Comparison of ENCODE assay signal across 13 cellular contexts in the genomic region with DNA sequence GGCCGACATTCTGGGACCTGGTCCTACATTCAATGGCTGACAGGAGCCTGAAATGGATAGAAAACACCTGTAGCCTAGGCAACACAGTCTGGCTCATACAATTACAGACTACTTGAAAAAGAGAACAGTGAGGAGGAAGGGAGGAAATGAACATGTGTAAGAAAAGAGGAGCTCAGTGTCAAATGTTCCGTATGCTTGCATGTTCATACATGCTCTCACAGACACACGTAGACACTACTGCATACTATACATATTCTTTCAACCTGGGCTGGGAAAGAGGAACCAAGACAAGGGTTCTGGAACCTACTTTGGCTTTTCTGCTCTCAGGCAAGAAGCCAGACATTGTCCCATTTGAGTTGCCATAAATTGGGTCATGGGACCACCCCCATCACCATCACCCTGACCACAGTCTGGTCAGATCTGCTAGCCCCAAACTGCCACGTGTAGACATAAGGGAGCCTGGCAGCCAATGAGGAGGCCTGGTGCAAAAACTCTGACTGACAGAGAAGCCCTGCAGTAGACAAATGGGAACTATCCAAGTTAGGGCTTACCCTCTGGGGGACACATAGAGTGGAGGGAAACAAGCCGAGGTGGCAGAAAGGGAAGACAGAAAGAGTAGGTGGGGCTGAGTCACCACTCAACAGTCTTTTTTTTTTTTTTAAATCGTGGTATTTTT.
DNase-seq lines count a peak whose midpoint lies in the region; ATAC-seq and TF ChIP-seq lines count a peak whose summit lies in the region.
"Had no signal": no experiment of that assay in that cellular context is flagged by ENCODE, and none has a peak within 500 bp of the region (broad histone marks: within the 10 kb centered on the region; RNA-seq: fewer than 3 reads in every experiment).

No MANE protein-coding gene starts in this region.

- peak; percentile 81 for ATAC-seq in activated CD8-positive, alpha-beta T cell treated with anti-CD3 and anti-CD28 coated beads for 36 hours
- ATAC-seq in activated CD8-positive, alpha-beta T cell treated with anti-CD3 and anti-CD28 coated beads, Interleukin-2, amount 10 ng/mL, durations not matched to agents 7 days and 5 days: no peak
- ATAC-seq in GM21515 (IDR thresholded peaks at IDR 0.05; ENCODE audit: unreplicated experiment): peak; percentile 46
- peak; percentile 76 for ATAC-seq in stimulated activated effector memory CD8-positive, alpha-beta T cell treated with anti-CD3 and anti-CD28 coated beads, Interleukin-12 subunit alpha, Interleukin-12 subunit beta, amount 100 ng/mL, for 72 hours
- ATAC-seq: lower lobe of right lung, PC-3 had no signal

- H3K4me1 Mint-ChIP-seq in activated CD8-positive, alpha-beta T cell treated with anti-CD3 and anti-CD28 coated beads for 36 hours (ENCODE audit: low read depth): peaks cover 20% of the 10 kb centered on the region
- no peaks in the 10 kb centered on the region for H3K4me1 Mint-ChIP-seq in activated CD8-positive, alpha-beta T cell treated with anti-CD3 and anti-CD28 coated beads, Interleukin-2, amount 10 ng/mL, durations not matched to agents 7 days and 5 days (ENCODE audit: low read depth)
- H3K4me1 Mint-ChIP-seq in IgD-negative memory B cell (peaks cover 10 to 15% (median 11%) of the 10 kb centered on the region in 3 donors), glutamatergic neuron (ENCODE audit: low read depth, unreplicated experiment) (peaks cover 5% of the 10 kb centered on the region)
- H3K4me1 Mint-ChIP-seq in stimulated activated effector memory CD8-positive, alpha-beta T cell treated with anti-CD3 and anti-CD28 coated beads, Interleukin-12 subunit alpha, Interleukin-12 subunit beta, amount 100 ng/mL, for 72 hours: peaks cover 37% of the 10 kb centered on the region

- CTCF ChIA-PET in activated CD8-positive, alpha-beta T cell treated with anti-CD3 and anti-CD28 coated beads for 36 hours (lab: Charles Lee): no interaction called here
- CTCF ChIA-PET in activated CD8-positive, alpha-beta T cell treated with anti-CD3 and anti-CD28 coated beads, Interleukin-2, amount 10 ng/mL, durations not matched to agents 7 days and 5 days (lab: Charles Lee): no interaction called here

- H3K36me3 Mint-ChIP-seq in activated CD8-positive, alpha-beta T cell treated with anti-CD3 and anti-CD28 coated beads for 36 hours (ENCODE audit: low read depth): no peaks in the 10 kb centered on the region
- no peaks in the 10 kb centered on the region for H3K36me3 Mint-ChIP-seq in activated CD8-positive, alpha-beta T cell treated with anti-CD3 and anti-CD28 coated beads, Interleukin-2, amount 10 ng/mL, durations not matched to agents 7 days and 5 days (ENCODE audit: low read depth)
- no peaks in the 10 kb centered on the region for H3K36me3 Mint-ChIP-seq in IgD-negative memory B cell
- H3K36me3 Mint-ChIP-seq in stimulated activated effector memory CD8-positive, alpha-beta T cell treated with anti-CD3 and anti-CD28 coated beads, Interleukin-12 subunit alpha, Interleukin-12 subunit beta, amount 100 ng/mL, for 72 hours: peaks cover 8% of the 10 kb centered on the region
- peaks cover 8% of the 10 kb centered on the region for H3K36me3 Mint-ChIP-seq in glutamatergic neuron (ENCODE audit: unreplicated experiment)
- H3K36me3 Mint-ChIP-seq: type B pancreatic cell had no signal

- DNase-seq in activated CD8-positive, alpha-beta T cell treated with anti-CD3 and anti-CD28 coated beads for 36 hours: peak; percentile 42
- DNase-seq in activated CD8-positive, alpha-beta T cell treated with anti-CD3 and anti-CD28 coated beads, Interleukin-2, amount 10 ng/mL, durations not matched to agents 7 days and 5 days: no peak
- DNase-seq in stimulated activated effector memory CD8-positive, alpha-beta T cell treated with anti-CD3 and anti-CD28 coated beads, Interleukin-12 subunit alpha, Interleukin-12 subunit beta, amount 100 ng/mL, for 72 hours (ENCODE audit: low spot score in 2 of 2): no peak
- DNase-seq in glutamatergic neuron (no peak), medulla oblongata (ENCODE audit: extremely low spot score) (no peak), NCI-H510A (lab: John Stamatoyannopoulos, UW) (no peak)
- DNase-seq: activated naive CD8-positive, alpha-beta T cell treated with anti-CD3 and anti-CD28 coated beads, Interleukin-2, amount 10 ng/mL, durations not matched to agents 7 days and 5 days; lower lobe of right lung; MM.1S; PC-3 had no signal

- H3K4me3 Mint-ChIP-seq in activated CD8-positive, alpha-beta T cell treated with anti-CD3 and anti-CD28 coated beads for 36 hours: no peak overlapping the region
- H3K4me3 Mint-ChIP-seq in activated CD8-positive, alpha-beta T cell treated with anti-CD3 and anti-CD28 coated beads, Interleukin-2, amount 10 ng/mL, durations not matched to agents 7 days and 5 days: no peak overlapping the region
- H3K4me3 Mint-ChIP-seq in IgD-negative memory B cell (no peak overlapping the region), glutamatergic neuron (ENCODE audit: unreplicated experiment) (no peak overlapping the region)
- no peak overlapping the region for H3K4me3 Mint-ChIP-seq in stimulated activated effector memory CD8-positive, alpha-beta T cell treated with anti-CD3 and anti-CD28 coated beads, Interleukin-12 subunit alpha, Interleukin-12 subunit beta, amount 100 ng/mL, for 72 hours
- H3K4me3 Mint-ChIP-seq: activated naive CD8-positive, alpha-beta T cell treated with anti-CD3 and anti-CD28 coated beads, Interleukin-2, amount 10 ng/mL, durations not matched to agents 7 days and 5 days; type B pancreatic cell had no signal

- POLR2A ChIA-PET in activated CD8-positive, alpha-beta T cell treated with anti-CD3 and anti-CD28 coated beads for 36 hours (lab: Charles Lee): no interaction called here
- POLR2A ChIA-PET in activated CD8-positive, alpha-beta T cell treated with anti-CD3 and anti-CD28 coated beads, Interleukin-2, amount 10 ng/mL, durations not matched to agents 7 days and 5 days (lab: Charles Lee): no interaction called here

- TF ChIP-seq CTCF in activated CD8-positive, alpha-beta T cell treated with anti-CD3 and anti-CD28 coated beads for 36 hours (IDR thresholded peaks at IDR 0.05): no peak
- TF ChIP-seq CTCF in glutamatergic neuron (IDR thresholded peaks at IDR 0.05; ENCODE audit: partially characterized antibody, unreplicated experiment): no peak

- H3K27me3 Mint-ChIP-seq in activated CD8-positive, alpha-beta T cell treated with anti-CD3 and anti-CD28 coated beads for 36 hours: peaks cover 6% of the 10 kb centered on the region
- H3K27me3 Mint-ChIP-seq in activated CD8-positive, alpha-beta T cell treated with anti-CD3 and anti-CD28 coated beads, Interleukin-2, amount 10 ng/mL, durations not matched to agents 7 days and 5 days (ENCODE audit: low read depth): peaks cover 7% of the 10 kb centered on the region
- H3K27me3 Mint-ChIP-seq in IgD-negative memory B cell (peaks cover 11% of the 10 kb centered on the region), glutamatergic neuron (ENCODE audit: unreplicated experiment) (peaks cover 3% of the 10 kb centered on the region)

- intact Hi-C loops in activated CD8-positive, alpha-beta T cell treated with anti-CD3 and anti-CD28 coated beads for 36 hours (cut with micrococcal nuclease): no loop called here

- peaks cover 4% of the 10 kb centered on the region for H3K9me3 Mint-ChIP-seq in activated CD8-positive, alpha-beta T cell treated with anti-CD3 and anti-CD28 coated beads for 36 hours
- H3K9me3 Mint-ChIP-seq in activated CD8-positive, alpha-beta T cell treated with anti-CD3 and anti-CD28 coated beads, Interleukin-2, amount 10 ng/mL, durations not matched to agents 7 days and 5 days (ENCODE audit: insufficient read depth): peaks cover 3% of the 10 kb centered on the region
- H3K9me3 Mint-ChIP-seq in IgD-negative memory B cell (peaks cover 0 to 4% (median 0%) of the 10 kb centered on the region in 3 donors), glutamatergic neuron (ENCODE audit: unreplicated experiment) (no peaks in the 10 kb centered on the region)
- peaks cover 7% of the 10 kb centered on the region for H3K9me3 Mint-ChIP-seq in stimulated activated effector memory CD8-positive, alpha-beta T cell treated with anti-CD3 and anti-CD28 coated beads, Interleukin-12 subunit alpha, Interleukin-12 subunit beta, amount 100 ng/mL, for 72 hours

- H3K27ac Mint-ChIP-seq in activated CD8-positive, alpha-beta T cell treated with anti-CD3 and anti-CD28 coated beads for 36 hours: no peak overlapping the region
- H3K27ac Mint-ChIP-seq in activated CD8-positive, alpha-beta T cell treated with anti-CD3 and anti-CD28 coated beads, Interleukin-2, amount 10 ng/mL, durations not matched to agents 7 days and 5 days: no peak overlapping the region
- H3K27ac Mint-ChIP-seq in IgD-negative memory B cell: peak overlapping the region; percentile 4 to 82 (median 76)
- no peak overlapping the region for H3K27ac Mint-ChIP-seq in stimulated activated effector memory CD8-positive, alpha-beta T cell treated with anti-CD3 and anti-CD28 coated beads, Interleukin-12 subunit alpha, Interleukin-12 subunit beta, amount 100 ng/mL, for 72 hours
- H3K27ac Mint-ChIP-seq in glutamatergic neuron (ENCODE audit: unreplicated experiment): no peak overlapping the region
- H3K27ac Mint-ChIP-seq: activated naive CD8-positive, alpha-beta T cell treated with anti-CD3 and anti-CD28 coated beads, Interleukin-2, amount 10 ng/mL, durations not matched to agents 7 days and 5 days; type B pancreatic cell had no signal

Comparison
In these comparisons a context has a peak if more than half of its experiments do, and no peak if none do; other contexts are left out.
1. H3K27ac Mint-ChIP-seq: peak in IgD-negative memory B cell (3 of 3); none in activated CD8-positive, alpha-beta T cell treated with anti-CD3 and anti-CD28 coated beads for 36 hours (single experiment), activated CD8-positive, alpha-beta T cell treated with anti-CD3 and anti-CD28 coated beads, Interleukin-2, amount 10 ng/mL, durations not matched to agents 7 days and 5 days (single experiment), stimulated activated effector memory CD8-positive, alpha-beta T cell treated with anti-CD3 and anti-CD28 coated beads, Interleukin-12 subunit alpha, Interleukin-12 subunit beta, amount 100 ng/mL, for 72 hours (single experiment) and glutamatergic neuron (single experiment).